1 cellular context compared by ENCODE assay signal in the genomic region with DNA sequence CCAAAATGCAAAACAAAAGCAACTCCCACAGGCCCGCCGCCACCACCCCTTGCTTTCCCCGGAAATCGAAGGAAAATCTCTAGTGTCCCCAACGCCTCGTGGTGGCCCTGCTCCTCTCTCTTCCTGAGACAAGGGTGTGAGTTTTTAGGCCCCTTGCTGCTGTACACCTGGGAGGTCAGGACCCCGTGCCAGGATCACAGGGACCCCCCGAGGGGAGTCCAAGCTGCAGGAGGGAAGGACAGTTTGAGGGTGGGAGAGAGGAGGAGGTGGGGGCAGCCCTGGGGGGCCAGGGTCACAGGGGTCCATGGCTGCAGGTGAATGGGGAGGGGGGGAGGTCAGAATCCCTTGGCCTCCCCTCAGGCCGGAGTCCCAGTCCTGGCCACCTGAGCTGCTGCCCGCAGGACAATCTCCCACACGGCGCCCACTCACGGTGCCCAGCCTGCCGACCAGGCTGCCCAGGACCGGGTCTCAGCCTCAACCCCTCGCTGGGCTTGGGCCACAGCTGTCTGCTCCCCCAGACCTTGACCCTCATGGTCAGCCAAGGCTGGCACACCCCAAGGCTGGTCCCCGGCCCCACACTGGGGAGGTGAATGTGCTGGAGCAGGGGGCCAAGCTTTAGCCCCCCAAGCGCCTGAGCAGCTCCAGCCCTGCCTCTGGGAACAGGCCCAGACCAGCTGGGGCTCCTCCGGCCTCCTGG.
TF ChIP-seq lines count a peak whose summit lies in the region.

No MANE protein-coding gene starts in this region.

TF ChIP-seq in GM23338, 12 proteins besides CTCF, POLR2A, EP300 and RAD21 (continued from another document):
- TF ChIP-seq, protein P1, sequence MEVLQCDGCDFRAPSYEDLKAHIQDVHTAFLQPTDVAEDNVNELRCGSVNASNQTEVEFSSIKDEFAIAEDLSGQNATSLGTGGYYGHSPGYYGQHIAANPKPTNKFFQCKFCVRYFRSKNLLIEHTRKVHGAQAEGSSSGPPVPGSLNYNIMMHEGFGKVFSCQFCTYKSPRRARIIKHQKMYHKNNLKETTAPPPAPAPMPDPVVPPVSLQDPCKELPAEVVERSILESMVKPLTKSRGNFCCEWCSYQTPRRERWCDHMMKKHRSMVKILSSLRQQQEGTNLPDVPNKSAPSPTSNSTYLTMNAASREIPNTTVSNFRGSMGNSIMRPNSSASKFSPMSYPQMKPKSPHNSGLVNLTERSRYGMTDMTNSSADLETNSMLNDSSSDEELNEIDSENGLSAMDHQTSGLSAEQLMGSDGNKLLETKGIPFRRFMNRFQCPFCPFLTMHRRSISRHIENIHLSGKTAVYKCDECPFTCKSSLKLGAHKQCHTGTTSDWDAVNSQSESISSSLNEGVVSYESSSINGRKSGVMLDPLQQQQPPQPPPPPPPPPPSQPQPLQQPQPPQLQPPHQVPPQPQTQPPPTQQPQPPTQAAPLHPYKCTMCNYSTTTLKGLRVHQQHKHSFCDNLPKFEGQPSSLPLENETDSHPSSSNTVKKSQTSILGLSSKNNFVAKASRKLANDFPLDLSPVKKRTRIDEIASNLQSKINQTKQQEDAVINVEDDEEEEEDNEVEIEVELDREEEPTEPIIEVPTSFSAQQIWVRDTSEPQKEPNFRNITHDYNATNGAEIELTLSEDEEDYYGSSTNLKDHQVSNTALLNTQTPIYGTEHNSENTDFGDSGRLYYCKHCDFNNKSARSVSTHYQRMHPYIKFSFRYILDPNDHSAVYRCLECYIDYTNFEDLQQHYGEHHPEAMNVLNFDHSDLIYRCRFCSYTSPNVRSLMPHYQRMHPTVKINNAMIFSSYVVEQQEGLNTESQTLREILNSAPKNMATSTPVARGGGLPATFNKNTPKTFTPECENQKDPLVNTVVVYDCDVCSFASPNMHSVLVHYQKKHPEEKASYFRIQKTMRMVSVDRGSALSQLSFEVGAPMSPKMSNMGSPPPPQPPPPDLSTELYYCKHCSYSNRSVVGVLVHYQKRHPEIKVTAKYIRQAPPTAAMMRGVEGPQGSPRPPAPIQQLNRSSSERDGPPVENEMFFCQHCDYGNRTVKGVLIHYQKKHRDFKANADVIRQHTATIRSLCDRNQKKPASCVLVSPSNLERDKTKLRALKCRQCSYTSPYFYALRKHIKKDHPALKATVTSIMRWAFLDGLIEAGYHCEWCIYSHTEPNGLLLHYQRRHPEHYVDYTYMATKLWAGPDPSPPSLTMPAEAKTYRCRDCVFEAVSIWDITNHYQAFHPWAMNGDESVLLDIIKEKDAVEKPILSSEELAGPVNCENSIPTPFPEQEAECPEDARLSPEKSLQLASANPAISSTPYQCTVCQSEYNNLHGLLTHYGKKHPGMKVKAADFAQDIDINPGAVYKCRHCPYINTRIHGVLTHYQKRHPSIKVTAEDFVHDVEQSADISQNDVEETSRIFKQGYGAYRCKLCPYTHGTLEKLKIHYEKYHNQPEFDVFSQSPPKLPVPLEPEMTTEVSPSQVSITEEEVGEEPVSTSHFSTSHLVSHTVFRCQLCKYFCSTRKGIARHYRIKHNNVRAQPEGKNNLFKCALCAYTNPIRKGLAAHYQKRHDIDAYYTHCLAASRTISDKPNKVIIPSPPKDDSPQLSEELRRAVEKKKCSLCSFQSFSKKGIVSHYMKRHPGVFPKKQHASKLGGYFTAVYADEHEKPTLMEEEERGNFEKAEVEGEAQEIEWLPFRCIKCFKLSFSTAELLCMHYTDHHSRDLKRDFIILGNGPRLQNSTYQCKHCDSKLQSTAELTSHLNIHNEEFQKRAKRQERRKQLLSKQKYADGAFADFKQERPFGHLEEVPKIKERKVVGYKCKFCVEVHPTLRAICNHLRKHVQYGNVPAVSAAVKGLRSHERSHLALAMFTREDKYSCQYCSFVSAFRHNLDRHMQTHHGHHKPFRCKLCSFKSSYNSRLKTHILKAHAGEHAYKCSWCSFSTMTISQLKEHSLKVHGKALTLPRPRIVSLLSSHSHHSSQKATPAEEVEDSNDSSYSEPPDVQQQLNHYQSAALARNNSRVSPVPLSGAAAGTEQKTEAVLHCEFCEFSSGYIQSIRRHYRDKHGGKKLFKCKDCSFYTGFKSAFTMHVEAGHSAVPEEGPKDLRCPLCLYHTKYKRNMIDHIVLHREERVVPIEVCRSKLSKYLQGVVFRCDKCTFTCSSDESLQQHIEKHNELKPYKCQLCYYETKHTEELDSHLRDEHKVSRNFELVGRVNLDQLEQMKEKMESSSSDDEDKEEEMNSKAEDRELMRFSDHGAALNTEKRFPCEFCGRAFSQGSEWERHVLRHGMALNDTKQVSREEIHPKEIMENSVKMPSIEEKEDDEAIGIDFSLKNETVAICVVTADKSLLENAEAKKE (CRISPR knock-in tag; IDR thresholded peaks at IDR 0.05) = no peak
- TF ChIP-seq CREB1 (CRISPR knock-in tag; IDR thresholded peaks at IDR 0.05; ENCODE audit: low read depth) (no peak), JUNB (IDR thresholded peaks at IDR 0.05; ENCODE audit: unreplicated experiment) (no peak), EZH2phosphoT487 (IDR thresholded peaks at IDR 0.05; ENCODE audit: unreplicated experiment) (no peak), STAT1 (IDR thresholded peaks at IDR 0.05; ENCODE audit: unreplicated experiment) (no peak), NANOG (IDR thresholded peaks at IDR 0.05; ENCODE audit: borderline replicate concordance) (no peak)
